ENCODE assay signal across 27 cellular contexts in genomic region chr1:2107586-2108212, GRCh38.
"Had no signal": no experiment of that assay in that cellular context is flagged by ENCODE, and none has a peak within 500 bp of the region (broad histone marks: within the 10 kb centered on the region; RNA-seq: fewer than 3 reads in every experiment).

No MANE protein-coding gene starts in this region.

- H3K27ac Mint-ChIP-seq: activated CD4-positive, alpha-beta memory T cell treated with anti-CD3 and anti-CD28 coated beads, Interleukin-2, amount 10 ng/mL, durations not matched to agents 7 days and 5 days; activated CD4-positive, alpha-beta T cell treated with anti-CD3 and anti-CD28 coated beads, Interleukin-2, amount 10 ng/mL, durations not matched to agents 7 days and 5 days; activated naive CD4-positive, alpha-beta T cell treated with anti-CD3 and anti-CD28 coated beads, Interleukin-2, amount 10 ng/mL, durations not matched to agents 7 days and 5 days; activated naive CD8-positive, alpha-beta T cell treated with anti-CD3 and anti-CD28 coated beads, Interleukin-2, amount 10 ng/mL, durations not matched to agents 7 days and 5 days; activated T-cell treated with anti-CD3 and anti-CD28 coated beads, Interleukin-2, amount 50 U/mL, for 24 hours; memory B cell had no signal

- FAIRE-seq: astrocyte, urothelium cell line had no signal

- H3K4me1 ChIP-seq: esophagus muscularis mucosa, transverse colon had no signal

- H3K27me3 ChIP-seq: brain microvascular endothelial cell, ovary, transverse colon had no signal

- H3K27me3 Mint-ChIP-seq: activated CD4-positive, alpha-beta memory T cell treated with anti-CD3 and anti-CD28 coated beads, Interleukin-2, amount 10 ng/mL, durations not matched to agents 7 days and 5 days; activated CD4-positive, alpha-beta T cell treated with anti-CD3 and anti-CD28 coated beads, Interleukin-2, amount 10 ng/mL, durations not matched to agents 7 days and 5 days; activated naive CD4-positive, alpha-beta T cell treated with anti-CD3 and anti-CD28 coated beads, Interleukin-2, amount 10 ng/mL, durations not matched to agents 7 days and 5 days; activated naive CD8-positive, alpha-beta T cell treated with anti-CD3 and anti-CD28 coated beads, Interleukin-2, amount 10 ng/mL, durations not matched to agents 7 days and 5 days; activated T-cell treated with anti-CD3 and anti-CD28 coated beads, Interleukin-2, amount 50 U/mL, for 24 hours; memory B cell; naive thymus-derived CD8-positive, alpha-beta T cell; progenitor cell of endocrine pancreas; stimulated activated naive B cell treated with anti-CD40 and anti-IgM and Interleukin-4, amounts not matched to agents 10 μg/mL and 1 μg/mL and 100 μg/mL, for 72 hours had no signal

- H3K9me3 Mint-ChIP-seq: activated CD4-positive, alpha-beta memory T cell treated with anti-CD3 and anti-CD28 coated beads, Interleukin-2, amount 10 ng/mL, durations not matched to agents 7 days and 5 days; activated CD4-positive, alpha-beta T cell treated with anti-CD3 and anti-CD28 coated beads, Interleukin-2, amount 10 ng/mL, durations not matched to agents 7 days and 5 days; activated naive CD4-positive, alpha-beta T cell treated with anti-CD3 and anti-CD28 coated beads, Interleukin-2, amount 10 ng/mL, durations not matched to agents 7 days and 5 days; activated naive CD8-positive, alpha-beta T cell treated with anti-CD3 and anti-CD28 coated beads, Interleukin-2, amount 10 ng/mL, durations not matched to agents 7 days and 5 days; activated T-cell treated with anti-CD3 and anti-CD28 coated beads, Interleukin-2, amount 50 U/mL, for 24 hours; dendritic cell treated with granulocyte-macrophage colony-stimulating factor and Interleukin-4, amounts not matched to agents 40 ng/mL and 50 ng/mL, for 4 days; memory B cell; naive thymus-derived CD8-positive, alpha-beta T cell; stimulated activated naive B cell treated with anti-CD40 and anti-IgM and Interleukin-4, amounts not matched to agents 10 μg/mL and 1 μg/mL and 100 μg/mL, for 72 hours had no signal

- H3K27ac ChIP-seq: brain microvascular endothelial cell, esophagus muscularis mucosa, heart right ventricle, ovary, transverse colon had no signal

- DNase-seq: activated CD4-positive, alpha-beta memory T cell treated with anti-CD3 and anti-CD28 coated beads, Interleukin-2, amount 10 ng/mL, durations not matched to agents 7 days and 5 days; activated CD4-positive, alpha-beta T cell treated with anti-CD3 and anti-CD28 coated beads for 1 hour; activated CD4-positive, alpha-beta T cell treated with anti-CD3 and anti-CD28 coated beads, Interleukin-2, amount 10 ng/mL, durations not matched to agents 7 days and 5 days; activated CD8-positive, alpha-beta memory T cell treated with anti-CD3 and anti-CD28 coated beads, Interleukin-2, amount 50 U/mL, for 48 hours; activated gamma-delta T cell; activated naive CD4-positive, alpha-beta T cell treated with anti-CD3 and anti-CD28 coated beads, Interleukin-2, amount 10 ng/mL, durations not matched to agents 7 days and 5 days; activated naive CD8-positive, alpha-beta T cell treated with anti-CD3 and anti-CD28 coated beads, Interleukin-2, amount 10 ng/mL, durations not matched to agents 7 days and 5 days; activated T-cell treated with anti-CD3 and anti-CD28 coated beads, Interleukin-2, amount 50 U/mL, for 24 hours; foreskin melanocyte; midbrain; ovary; stimulated activated CD4-positive, alpha-beta T cell treated with anti-CD3 and anti-CD28 coated beads, Interleukin-1b, Interleukin-23, amount 100 ng/mL, for 48 hours; stimulated activated CD4-positive, alpha-beta T cell treated with anti-CD3 and anti-CD28 coated beads, Interleukin-4, amount 100 ng/mL, for 4 hours; stimulated activated CD8-positive, alpha-beta memory T cell treated with anti-CD3 and anti-CD28 coated beads, Interleukin-4, amount 100 ng/mL, for 48 hours; stimulated activated naive B cell treated with anti-CD40 and anti-IgM and Interleukin-4, amounts not matched to agents 10 μg/mL and 1 μg/mL and 100 μg/mL, for 72 hours; T-helper 2 cell; transverse colon had no signal

- H3K4me3 ChIP-seq: esophagus muscularis mucosa, heart right ventricle, ovary, smooth muscle cell, transverse colon had no signal

- H3K36me3 Mint-ChIP-seq: activated naive CD4-positive, alpha-beta T cell treated with anti-CD3 and anti-CD28 coated beads, Interleukin-2, amount 10 ng/mL, durations not matched to agents 7 days and 5 days; activated naive CD8-positive, alpha-beta T cell treated with anti-CD3 and anti-CD28 coated beads, Interleukin-2, amount 10 ng/mL, durations not matched to agents 7 days and 5 days had no signal

- H3K36me3 ChIP-seq: brain microvascular endothelial cell, esophagus muscularis mucosa, heart right ventricle, ovary, transverse colon had no signal

- H3K4me3 Mint-ChIP-seq: activated CD4-positive, alpha-beta memory T cell treated with anti-CD3 and anti-CD28 coated beads, Interleukin-2, amount 10 ng/mL, durations not matched to agents 7 days and 5 days; activated CD4-positive, alpha-beta T cell treated with anti-CD3 and anti-CD28 coated beads, Interleukin-2, amount 10 ng/mL, durations not matched to agents 7 days and 5 days; activated naive CD4-positive, alpha-beta T cell treated with anti-CD3 and anti-CD28 coated beads, Interleukin-2, amount 10 ng/mL, durations not matched to agents 7 days and 5 days; activated naive CD8-positive, alpha-beta T cell treated with anti-CD3 and anti-CD28 coated beads, Interleukin-2, amount 10 ng/mL, durations not matched to agents 7 days and 5 days; activated T-cell treated with anti-CD3 and anti-CD28 coated beads, Interleukin-2, amount 50 U/mL, for 24 hours; dendritic cell treated with granulocyte-macrophage colony-stimulating factor and Interleukin-4, amounts not matched to agents 40 ng/mL and 50 ng/mL, for 4 days; memory B cell; stimulated activated naive B cell treated with anti-CD40 and anti-IgM and Interleukin-4, amounts not matched to agents 10 μg/mL and 1 μg/mL and 100 μg/mL, for 72 hours had no signal

- ATAC-seq: naive thymus-derived CD8-positive, alpha-beta T cell; stimulated activated naive B cell treated with anti-CD40 and anti-IgM and Interleukin-4, amounts not matched to agents 10 μg/mL and 1 μg/mL and 100 μg/mL, for 72 hours had no signal

- H3K4me1 Mint-ChIP-seq: activated CD4-positive, alpha-beta memory T cell treated with anti-CD3 and anti-CD28 coated beads, Interleukin-2, amount 10 ng/mL, durations not matched to agents 7 days and 5 days; activated CD4-positive, alpha-beta T cell treated with anti-CD3 and anti-CD28 coated beads, Interleukin-2, amount 10 ng/mL, durations not matched to agents 7 days and 5 days; activated naive CD4-positive, alpha-beta T cell treated with anti-CD3 and anti-CD28 coated beads, Interleukin-2, amount 10 ng/mL, durations not matched to agents 7 days and 5 days had no signal

- H3K9me3 ChIP-seq: esophagus muscularis mucosa, heart right ventricle, ovary, transverse colon had no signal
